ENCODE assay signal across 10 cellular contexts in the genomic region with DNA sequence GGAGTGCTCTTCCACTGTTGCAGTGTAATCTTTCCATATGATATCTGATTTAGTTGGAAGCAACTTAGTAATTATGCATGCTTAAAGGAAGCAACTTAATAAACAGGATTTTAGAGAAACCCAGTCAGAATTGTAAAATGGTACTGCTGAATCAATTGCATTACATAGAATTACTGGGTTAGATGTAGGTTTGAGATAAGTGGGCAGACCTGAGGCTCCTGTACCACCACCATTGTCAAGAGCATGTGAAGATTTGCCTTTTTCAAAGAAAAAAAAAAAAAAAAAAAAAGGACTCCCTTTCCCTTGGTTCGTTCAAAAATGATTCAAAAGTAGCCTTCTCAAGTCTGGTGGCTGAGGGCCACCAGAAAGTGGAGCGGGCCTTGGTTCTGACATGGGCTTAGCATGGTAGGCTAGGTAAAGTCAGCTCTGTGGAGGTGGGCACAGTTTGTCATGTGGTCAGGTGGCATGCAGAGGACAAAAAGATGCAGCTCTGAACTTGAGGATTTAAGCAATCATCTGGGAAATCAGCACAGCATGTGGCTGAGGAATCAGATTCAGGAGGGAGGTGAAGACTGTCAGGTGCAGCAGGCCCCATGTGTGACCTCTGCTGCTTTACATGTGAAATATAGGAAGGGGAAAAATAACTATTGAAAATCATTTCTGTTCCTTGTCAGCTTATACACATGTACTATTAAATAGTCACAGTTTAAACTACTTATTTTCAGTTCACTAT. TPM values are rescaled to one million over a fixed set of nuclear protein-coding genes. Genes with fewer than 3 reads are reported as not detected.
DNase-seq lines count a peak whose midpoint lies in the region; ATAC-seq lines count a peak whose summit lies in the region.
"Had no signal": no experiment of that assay in that cellular context is flagged by ENCODE, and none has a peak within 500 bp of the region (broad histone marks: within the 10 kb centered on the region; RNA-seq: fewer than 3 reads in every experiment).

No MANE protein-coding gene starts in this region.

- DNase-seq in activated CD4-positive, alpha-beta memory T cell treated with anti-CD3 and anti-CD28 coated beads for 36 hours, result no peak
- DNase-seq in activated CD4-positive, alpha-beta memory T cell treated with anti-CD3 and anti-CD28 coated beads, Interleukin-2, amount 10 ng/mL, durations not matched to agents 7 days and 5 days, result no peak
- DNase-seq in NCI-H2171 treated with DMSO at 0.1 percent for 48 hours (lab: John Stamatoyannopoulos, UW) (peak; percentile 59), NCI-H1092 treated with DMSO at 0.1 percent for 48 hours (lab: John Stamatoyannopoulos, UW) (no peak)
- DNase-seq in central memory CD8-positive, alpha-beta T cell (ENCODE audit: low spot score in 2 of 2), result no peak
- DNase-seq in stimulated activated naive B cell treated with anti-CD40 and anti-IgM and Interleukin-4, amounts not matched to agents 10 μg/mL and 1 μg/mL and 100 μg/mL, for 72 hours, result no peak
- DNase-seq: Caco-2, NCI-H1694 had no signal

- H3K4me3 Mint-ChIP-seq in activated CD4-positive, alpha-beta memory T cell treated with anti-CD3 and anti-CD28 coated beads for 36 hours, result no peak overlapping the region
- H3K4me3 Mint-ChIP-seq in activated CD4-positive, alpha-beta memory T cell treated with anti-CD3 and anti-CD28 coated beads, Interleukin-2, amount 10 ng/mL, durations not matched to agents 7 days and 5 days, result no peak overlapping the region
- peak overlapping the region; percentile 1 for H3K4me3 Mint-ChIP-seq in central memory CD8-positive, alpha-beta T cell
- H3K4me3 Mint-ChIP-seq in stimulated activated naive B cell treated with anti-CD40 and anti-IgM and Interleukin-4, amounts not matched to agents 10 μg/mL and 1 μg/mL and 100 μg/mL, for 72 hours, result peak overlapping the region; percentile 36 to 49

- peak overlapping the region; percentile 26 for H3K27ac Mint-ChIP-seq in activated CD4-positive, alpha-beta memory T cell treated with anti-CD3 and anti-CD28 coated beads for 36 hours
- no peak overlapping the region for H3K27ac Mint-ChIP-seq in activated CD4-positive, alpha-beta memory T cell treated with anti-CD3 and anti-CD28 coated beads, Interleukin-2, amount 10 ng/mL, durations not matched to agents 7 days and 5 days
- H3K27ac Mint-ChIP-seq in central memory CD8-positive, alpha-beta T cell (ENCODE audit: low read depth), result no peak overlapping the region
- H3K27ac Mint-ChIP-seq in stimulated activated naive B cell treated with anti-CD40 and anti-IgM and Interleukin-4, amounts not matched to agents 10 μg/mL and 1 μg/mL and 100 μg/mL, for 72 hours, result peak overlapping the region; percentile 90

- H3K4me1 Mint-ChIP-seq in activated CD4-positive, alpha-beta memory T cell treated with anti-CD3 and anti-CD28 coated beads for 36 hours (ENCODE audit: low read depth), result peaks cover 70% of the 10 kb centered on the region
- H3K4me1 Mint-ChIP-seq in activated CD4-positive, alpha-beta memory T cell treated with anti-CD3 and anti-CD28 coated beads, Interleukin-2, amount 10 ng/mL, durations not matched to agents 7 days and 5 days, result peaks cover 19% of the 10 kb centered on the region
- peaks cover 85% of the 10 kb centered on the region for H3K4me1 Mint-ChIP-seq in central memory CD8-positive, alpha-beta T cell
- H3K4me1 Mint-ChIP-seq in stimulated activated naive B cell treated with anti-CD40 and anti-IgM and Interleukin-4, amounts not matched to agents 10 μg/mL and 1 μg/mL and 100 μg/mL, for 72 hours, result peaks cover 53 to 84% of the 10 kb centered on the region in 2 donors

- ATAC-seq in central memory CD8-positive, alpha-beta T cell (replicated peaks; ENCODE audit: extremely low read depth, poor library complexity, severe bottlenecking), result no peak
- ATAC-seq in stimulated activated naive B cell treated with anti-CD40 and anti-IgM and Interleukin-4, amounts not matched to agents 10 μg/mL and 1 μg/mL and 100 μg/mL, for 72 hours (replicated peaks), result peak; percentile 33 to 36
- ATAC-seq in HG02884 (IDR thresholded peaks at IDR 0.05; ENCODE audit: unreplicated experiment) (no peak), GM18858 (IDR thresholded peaks at IDR 0.05; ENCODE audit: unreplicated experiment) (no peak)

- H3K9me3 Mint-ChIP-seq in activated CD4-positive, alpha-beta memory T cell treated with anti-CD3 and anti-CD28 coated beads for 36 hours, result no peaks in the 10 kb centered on the region
- H3K9me3 Mint-ChIP-seq in activated CD4-positive, alpha-beta memory T cell treated with anti-CD3 and anti-CD28 coated beads, Interleukin-2, amount 10 ng/mL, durations not matched to agents 7 days and 5 days, result no peaks in the 10 kb centered on the region
- H3K9me3 Mint-ChIP-seq in central memory CD8-positive, alpha-beta T cell, result peaks cover 5% of the 10 kb centered on the region
- peaks cover 3 to 4% of the 10 kb centered on the region in 2 donors for H3K9me3 Mint-ChIP-seq in stimulated activated naive B cell treated with anti-CD40 and anti-IgM and Interleukin-4, amounts not matched to agents 10 μg/mL and 1 μg/mL and 100 μg/mL, for 72 hours

- POLR2A ChIA-PET in activated CD4-positive, alpha-beta memory T cell treated with anti-CD3 and anti-CD28 coated beads for 36 hours (lab: Charles Lee), result no interaction called here
- POLR2A ChIA-PET in activated CD4-positive, alpha-beta memory T cell treated with anti-CD3 and anti-CD28 coated beads, Interleukin-2, amount 10 ng/mL, durations not matched to agents 7 days and 5 days (lab: Charles Lee), result interaction anchor here (0.7 to 1.2 kb wide), 2 partner anchors 29 to 30 kb away, joined by 3 read pairs; no protein-coding TSS in a partner anchor

- H3K27me3 Mint-ChIP-seq in activated CD4-positive, alpha-beta memory T cell treated with anti-CD3 and anti-CD28 coated beads for 36 hours, result no peaks in the 10 kb centered on the region
- H3K27me3 Mint-ChIP-seq in activated CD4-positive, alpha-beta memory T cell treated with anti-CD3 and anti-CD28 coated beads, Interleukin-2, amount 10 ng/mL, durations not matched to agents 7 days and 5 days, result no peaks in the 10 kb centered on the region
- H3K27me3 Mint-ChIP-seq in central memory CD8-positive, alpha-beta T cell, result no peaks in the 10 kb centered on the region
- H3K27me3 Mint-ChIP-seq in stimulated activated naive B cell treated with anti-CD40 and anti-IgM and Interleukin-4, amounts not matched to agents 10 μg/mL and 1 μg/mL and 100 μg/mL, for 72 hours, result no peaks in the 10 kb centered on the region

- H3K36me3 Mint-ChIP-seq in activated CD4-positive, alpha-beta memory T cell treated with anti-CD3 and anti-CD28 coated beads for 36 hours, result no peaks in the 10 kb centered on the region
- peaks cover 3% of the 10 kb centered on the region for H3K36me3 Mint-ChIP-seq in activated CD4-positive, alpha-beta memory T cell treated with anti-CD3 and anti-CD28 coated beads, Interleukin-2, amount 10 ng/mL, durations not matched to agents 7 days and 5 days (ENCODE audit: low read depth)
- peaks cover 5% of the 10 kb centered on the region for H3K36me3 Mint-ChIP-seq in central memory CD8-positive, alpha-beta T cell (ENCODE audit: insufficient read depth)
- H3K36me3 Mint-ChIP-seq in stimulated activated naive B cell treated with anti-CD40 and anti-IgM and Interleukin-4, amounts not matched to agents 10 μg/mL and 1 μg/mL and 100 μg/mL, for 72 hours, result peaks cover 15 to 30% of the 10 kb centered on the region in 2 donors

- CTCF ChIA-PET in activated CD4-positive, alpha-beta memory T cell treated with anti-CD3 and anti-CD28 coated beads for 36 hours (lab: Charles Lee), result interaction anchor here (0.6 to 1.5 kb wide), 2 partner anchors 124 to 245 kb away, joined by 3 read pairs; no protein-coding TSS in a partner anchor
- CTCF ChIA-PET in activated CD4-positive, alpha-beta memory T cell treated with anti-CD3 and anti-CD28 coated beads, Interleukin-2, amount 10 ng/mL, durations not matched to agents 7 days and 5 days (lab: Charles Lee), result interaction anchor here (1.0 kb wide), 1 partner anchor 13 kb away, joined by 3 read pairs; no protein-coding TSS in a partner anchor

- intact Hi-C loops in activated CD4-positive, alpha-beta memory T cell treated with anti-CD3 and anti-CD28 coated beads for 36 hours (cut with micrococcal nuclease), result loop anchor here (2.0 kb wide), 1 partner anchor 15 kb away; no protein-coding TSS in a partner anchor

RNA-seq across cellular contexts. Expression of a gene that starts 32.4 kb away (rescaled TPM):
- 10 to 100 TPM; 39.0 to 41.5 TPM for total RNA-seq in activated CD4-positive, alpha-beta memory T cell treated with anti-CD3 and anti-CD28 coated beads for 36 hours
- 10 to 100 TPM; 63.4 to 65.5 TPM for total RNA-seq in activated CD4-positive, alpha-beta memory T cell treated with anti-CD3 and anti-CD28 coated beads, Interleukin-2, amount 10 ng/mL, durations not matched to agents 7 days and 5 days

Comparison
In these comparisons a context has a peak if more than half of its experiments do, and no peak if none do; other contexts are left out.
1. H3K27ac Mint-ChIP-seq: peak in activated CD4-positive, alpha-beta memory T cell treated with anti-CD3 and anti-CD28 coated beads for 36 hours (single experiment) and stimulated activated naive B cell treated with anti-CD40 and anti-IgM and Interleukin-4, amounts not matched to agents 10 μg/mL and 1 μg/mL and 100 μg/mL, for 72 hours (single experiment); none in activated CD4-positive, alpha-beta memory T cell treated with anti-CD3 and anti-CD28 coated beads, Interleukin-2, amount 10 ng/mL, durations not matched to agents 7 days and 5 days (single experiment) and central memory CD8-positive, alpha-beta T cell (single experiment).
2. H3K4me3 Mint-ChIP-seq: peak in central memory CD8-positive, alpha-beta T cell (single experiment) and stimulated activated naive B cell treated with anti-CD40 and anti-IgM and Interleukin-4, amounts not matched to agents 10 μg/mL and 1 μg/mL and 100 μg/mL, for 72 hours (2 of 2); none in activated CD4-positive, alpha-beta memory T cell treated with anti-CD3 and anti-CD28 coated beads for 36 hours (single experiment) and activated CD4-positive, alpha-beta memory T cell treated with anti-CD3 and anti-CD28 coated beads, Interleukin-2, amount 10 ng/mL, durations not matched to agents 7 days and 5 days (single experiment).
3. ATAC-seq: peak in stimulated activated naive B cell treated with anti-CD40 and anti-IgM and Interleukin-4, amounts not matched to agents 10 μg/mL and 1 μg/mL and 100 μg/mL, for 72 hours (2 of 2); none in central memory CD8-positive, alpha-beta T cell (single experiment), HG02884 (single experiment) and GM18858 (single experiment).